14 cellular contexts compared by ENCODE assay signal in genomic region chr2:70570041-70570661, GRCh38. TPM values are rescaled to one million over a fixed set of nuclear protein-coding genes. Genes with fewer than 3 reads are reported as not detected.
DNase-seq lines count a peak whose midpoint lies in the region; ATAC-seq and TF ChIP-seq lines count a peak whose summit lies in the region.
"Had no signal": no experiment of that assay in that cellular context is flagged by ENCODE, and none has a peak within 500 bp of the region (broad histone marks: within the 10 kb centered on the region; RNA-seq: fewer than 3 reads in every experiment).

No MANE protein-coding gene starts in this region.

- TF ChIP-seq CTCF in RWPE2 (IDR thresholded peaks at IDR 0.05; ENCODE audit: poor library complexity, severe bottlenecking), result no peak
- no peak for TF ChIP-seq CTCF in stomach (IDR thresholded peaks at IDR 0.05)

- 55 to 65% (median 59%) methylated on average over 7 of the region's 7 CpGs for WGBS in stomach, 5 donors

- H3K36me3 ChIP-seq in RWPE2 (ENCODE audit: low read depth) (no peaks in the 10 kb centered on the region), stomach (no peaks in the 10 kb centered on the region)
- H3K36me3 ChIP-seq: ascending aorta, neural progenitor cell had no signal

- no peak for TF ChIP-seq POLR2A in stomach (IDR thresholded peaks at IDR 0.05)

- peak; percentile 24 for DNase-seq in activated CD4-positive, alpha-beta T cell treated with anti-CD3 and anti-CD28 coated beads, Interleukin-2, amount 10 ng/mL, durations not matched to agents 24 days and 14 days
- no peak for DNase-seq in activated CD4-positive, alpha-beta T cell treated with anti-CD3 and anti-CD28 coated beads, Interleukin-2, amount 10 ng/mL, durations not matched to agents 7 days and 5 days
- DNase-seq in RWPE2 (ENCODE audit: low spot score) (peak; percentile 92), glomerular visceral epithelial cell (ENCODE audit: extremely low spot score) (peak; percentile 78), ureter (ENCODE audit: low spot score) (peak; percentile 74), anterior cingulate cortex (lab: John Stamatoyannopoulos, UW) (no peak), stomach (no peak)
- DNase-seq: COR-L47; effector CD4-positive, alpha-beta T cell; small intestine; substantia nigra had no signal

- no peaks in the 10 kb centered on the region for H3K9me3 Mint-ChIP-seq in activated CD4-positive, alpha-beta T cell treated with anti-CD3 and anti-CD28 coated beads, Interleukin-2, amount 10 ng/mL, durations not matched to agents 24 days and 14 days
- no peaks in the 10 kb centered on the region for H3K9me3 Mint-ChIP-seq in activated CD4-positive, alpha-beta T cell treated with anti-CD3 and anti-CD28 coated beads, Interleukin-2, amount 10 ng/mL, durations not matched to agents 7 days and 5 days
- H3K9me3 Mint-ChIP-seq: neural progenitor cell had no signal

- H3K27ac Mint-ChIP-seq in activated CD4-positive, alpha-beta T cell treated with anti-CD3 and anti-CD28 coated beads, Interleukin-2, amount 10 ng/mL, durations not matched to agents 24 days and 14 days, result no peak overlapping the region
- H3K27ac Mint-ChIP-seq in activated CD4-positive, alpha-beta T cell treated with anti-CD3 and anti-CD28 coated beads, Interleukin-2, amount 10 ng/mL, durations not matched to agents 7 days and 5 days, result no peak overlapping the region
- H3K27ac Mint-ChIP-seq: neural progenitor cell had no signal

- POLR2A ChIA-PET in activated CD4-positive, alpha-beta T cell treated with anti-CD3 and anti-CD28 coated beads, Interleukin-2, amount 10 ng/mL, durations not matched to agents 7 days and 5 days (lab: Charles Lee), result no interaction called here

- no peaks in the 10 kb centered on the region for H3K36me3 Mint-ChIP-seq in activated CD4-positive, alpha-beta T cell treated with anti-CD3 and anti-CD28 coated beads, Interleukin-2, amount 10 ng/mL, durations not matched to agents 24 days and 14 days (ENCODE audit: low read depth)
- H3K36me3 Mint-ChIP-seq in activated CD4-positive, alpha-beta T cell treated with anti-CD3 and anti-CD28 coated beads, Interleukin-2, amount 10 ng/mL, durations not matched to agents 7 days and 5 days (ENCODE audit: low read depth), result no peaks in the 10 kb centered on the region
- H3K36me3 Mint-ChIP-seq: neural progenitor cell had no signal

- H3K27me3 ChIP-seq in RWPE2 (ENCODE audit: insufficient read depth, poor library complexity, severe bottlenecking) (no peaks in the 10 kb centered on the region), stomach (peaks cover 0 to 17% (median 0%) of the 10 kb centered on the region in 3 donors)
- H3K27me3 ChIP-seq: ascending aorta, neural progenitor cell had no signal

- TF ChIP-seq EP300 in stomach (IDR thresholded peaks at IDR 0.05), result no peak

- no peak overlapping the region for H3K4me3 ChIP-seq in RWPE2 (ENCODE audit: severe bottlenecking)
- H3K4me3 ChIP-seq in stomach, result no peak overlapping the region
- H3K4me3 ChIP-seq: ascending aorta, neural progenitor cell had no signal

- H3K4me1 Mint-ChIP-seq in activated CD4-positive, alpha-beta T cell treated with anti-CD3 and anti-CD28 coated beads, Interleukin-2, amount 10 ng/mL, durations not matched to agents 24 days and 14 days, result peaks cover 3% of the 10 kb centered on the region
- peaks cover 3% of the 10 kb centered on the region for H3K4me1 Mint-ChIP-seq in activated CD4-positive, alpha-beta T cell treated with anti-CD3 and anti-CD28 coated beads, Interleukin-2, amount 10 ng/mL, durations not matched to agents 7 days and 5 days

- H3K4me1 ChIP-seq in RWPE2 (ENCODE audit: insufficient read depth, poor library complexity, severe bottlenecking) (peaks cover 25% of the 10 kb centered on the region), stomach (no peaks in the 10 kb centered on the region)
- H3K4me1 ChIP-seq: ascending aorta had no signal

- H3K9me3 ChIP-seq in RWPE2 (ENCODE audit: severe bottlenecking) (no peaks in the 10 kb centered on the region), stomach (no peaks in the 10 kb centered on the region)
- H3K9me3 ChIP-seq: ascending aorta had no signal

- intact Hi-C loops in activated CD4-positive, alpha-beta T cell treated with anti-CD3 and anti-CD28 coated beads, Interleukin-2, amount 10 ng/mL, durations not matched to agents 24 days and 14 days (cut with micrococcal nuclease), result no loop called here
- intact Hi-C loops in stomach (cut with DNase I; ENCODE audit: low total_unique reads), result no loop called here

- no peak overlapping the region for H3K4me3 Mint-ChIP-seq in activated CD4-positive, alpha-beta T cell treated with anti-CD3 and anti-CD28 coated beads, Interleukin-2, amount 10 ng/mL, durations not matched to agents 24 days and 14 days
- no peak overlapping the region for H3K4me3 Mint-ChIP-seq in activated CD4-positive, alpha-beta T cell treated with anti-CD3 and anti-CD28 coated beads, Interleukin-2, amount 10 ng/mL, durations not matched to agents 7 days and 5 days
- H3K4me3 Mint-ChIP-seq: neural progenitor cell had no signal

- H3K27me3 Mint-ChIP-seq in activated CD4-positive, alpha-beta T cell treated with anti-CD3 and anti-CD28 coated beads, Interleukin-2, amount 10 ng/mL, durations not matched to agents 24 days and 14 days, result peaks cover 19% of the 10 kb centered on the region
- peaks cover 24% of the 10 kb centered on the region for H3K27me3 Mint-ChIP-seq in activated CD4-positive, alpha-beta T cell treated with anti-CD3 and anti-CD28 coated beads, Interleukin-2, amount 10 ng/mL, durations not matched to agents 7 days and 5 days

- ATAC-seq in RWPE2 (ENCODE audit: low read depth) (peak; percentile 93), GM19467 (IDR thresholded peaks at IDR 0.05; ENCODE audit: unreplicated experiment) (no peak)

- CTCF ChIA-PET in activated CD4-positive, alpha-beta T cell treated with anti-CD3 and anti-CD28 coated beads, Interleukin-2, amount 10 ng/mL, durations not matched to agents 7 days and 5 days (lab: Charles Lee), result no interaction called here

- peak overlapping the region; percentile 90 for H3K27ac ChIP-seq in RWPE2 (ENCODE audit: poor library complexity, severe bottlenecking)
- no peak overlapping the region for H3K27ac ChIP-seq in stomach
- H3K27ac ChIP-seq: ascending aorta, neural progenitor cell had no signal

RNA-seq across cellular contexts. Expression of gene TGFA, which starts 16.5 kb away (rescaled TPM):
- total RNA-seq in activated CD4-positive, alpha-beta T cell treated with anti-CD3 and anti-CD28 coated beads, Interleukin-2, amount 10 ng/mL, durations not matched to agents 24 days and 14 days, result not detected in 2 replicates
- under 1 TPM in 1 of 2 experiments, not detected in 1; 0.07 TPM for total RNA-seq in activated CD4-positive, alpha-beta T cell treated with anti-CD3 and anti-CD28 coated beads, Interleukin-2, amount 10 ng/mL, durations not matched to agents 7 days and 5 days
- 17.8 TPM for total RNA-seq in ureter
- 10 to 100 TPM in 2 of 5 donors, 1 to 10 TPM in 1, under 1 TPM in 1, not detected in 1; 0.89 to 16.0 (median 8.8) TPM for total RNA-seq in stomach
- 1 to 10 TPM; 2.4 to 3.8 (median 3.7) TPM for polyA plus RNA-seq in stomach

Comparison
In these comparisons a context has a peak if more than half of its experiments do, and no peak if none do; other contexts are left out.
1. DNase-seq: peak in activated CD4-positive, alpha-beta T cell treated with anti-CD3 and anti-CD28 coated beads, Interleukin-2, amount 10 ng/mL, durations not matched to agents 24 days and 14 days (single experiment), RWPE2 (single experiment), glomerular visceral epithelial cell (single experiment) and ureter (single experiment); none in activated CD4-positive, alpha-beta T cell treated with anti-CD3 and anti-CD28 coated beads, Interleukin-2, amount 10 ng/mL, durations not matched to agents 7 days and 5 days (single experiment), anterior cingulate cortex (0 of 58) and stomach (single experiment).